In genomic region chr22:25407226-25407858, GRCh38 we compare ENCODE assay signal across 14 cellular contexts.
A peak's percentile ranks its signal among the peaks of the same experiment; 100 is the strongest.
DNase-seq lines count a peak whose midpoint lies in the region; ATAC-seq, FAIRE-seq and TF ChIP-seq lines count a peak whose summit lies in the region.
"Had no signal": no experiment of that assay in that cellular context is flagged by ENCODE, and none has a peak within 500 bp of the region (broad histone marks: within the 10 kb centered on the region; RNA-seq: fewer than 3 reads in every experiment).

No MANE protein-coding gene starts in this region.

- peak overlapping the region; percentile 81 for H3K4me3 Mint-ChIP-seq in activated naive CD4-positive, alpha-beta T cell treated with anti-CD3 and anti-CD28 coated beads, Interleukin-2, amount 50 U/mL, for 24 hours
- no peak overlapping the region for H3K4me3 Mint-ChIP-seq in WTC11
- H3K4me3 Mint-ChIP-seq in memory B cell = peak overlapping the region; percentile 47
- peak overlapping the region in 1 of 2 donors; percentile 24 for H3K4me3 Mint-ChIP-seq in CD14-positive monocyte

- no peak overlapping the region for H3K27ac Mint-ChIP-seq in activated naive CD4-positive, alpha-beta T cell treated with anti-CD3 and anti-CD28 coated beads, Interleukin-2, amount 50 U/mL, for 24 hours
- no peak overlapping the region for H3K27ac Mint-ChIP-seq in activated naive CD4-positive, alpha-beta T cell treated with anti-CD3 and anti-CD28 coated beads, Interleukin-2, amount 50 U/mL, for 72 hours
- H3K27ac Mint-ChIP-seq in WTC11 (peak overlapping the region; percentile 57), memory B cell (no peak overlapping the region), CD14-positive monocyte (peak overlapping the region in 2 of 7 donors; percentile 46 to 84)

- CTCF ChIA-PET in WTC11 (lab: Charles Lee) = no interaction called here

- POLR2A ChIA-PET in WTC11 (lab: Charles Lee) = no interaction called here

- no peaks in the 10 kb centered on the region for H3K9me3 Mint-ChIP-seq in activated naive CD4-positive, alpha-beta T cell treated with anti-CD3 and anti-CD28 coated beads, Interleukin-2, amount 50 U/mL, for 24 hours
- no peaks in the 10 kb centered on the region for H3K9me3 Mint-ChIP-seq in activated naive CD4-positive, alpha-beta T cell treated with anti-CD3 and anti-CD28 coated beads, Interleukin-2, amount 50 U/mL, for 72 hours
- H3K9me3 Mint-ChIP-seq in WTC11 (no peaks in the 10 kb centered on the region), memory B cell (no peaks in the 10 kb centered on the region), CD14-positive monocyte (peaks cover 0 to 3% (median 0%) of the 10 kb centered on the region in 7 donors)

- H3K27me3 Mint-ChIP-seq in activated naive CD4-positive, alpha-beta T cell treated with anti-CD3 and anti-CD28 coated beads, Interleukin-2, amount 50 U/mL, for 24 hours = no peaks in the 10 kb centered on the region
- H3K27me3 Mint-ChIP-seq in WTC11 (ENCODE audit: low read depth) (peaks cover 15% of the 10 kb centered on the region), memory B cell (no peaks in the 10 kb centered on the region), CD14-positive monocyte (ENCODE audit: low read depth in 3 of 3) (peaks cover 2 to 5% (median 3%) of the 10 kb centered on the region in 3 donors)

- FAIRE-seq in urothelium cell line (lab: Jason Lieb, UNC) = peak; percentile 79

- no peaks in the 10 kb centered on the region for H3K36me3 Mint-ChIP-seq in activated naive CD4-positive, alpha-beta T cell treated with anti-CD3 and anti-CD28 coated beads, Interleukin-2, amount 50 U/mL, for 24 hours
- peaks cover 0 to 11% of the 10 kb centered on the region in 2 donors for H3K36me3 Mint-ChIP-seq in activated naive CD4-positive, alpha-beta T cell treated with anti-CD3 and anti-CD28 coated beads, Interleukin-2, amount 50 U/mL, for 72 hours
- H3K36me3 Mint-ChIP-seq in WTC11 = no peaks in the 10 kb centered on the region
- H3K36me3 Mint-ChIP-seq in memory B cell = no peaks in the 10 kb centered on the region
- H3K36me3 Mint-ChIP-seq in CD14-positive monocyte = peaks cover 0 to 8% of the 10 kb centered on the region in 2 donors

- intact Hi-C loops in CD14-positive monocyte (cut with micrococcal nuclease) = no loop called here

- TF ChIP-seq CTCF in WTC11 (IDR thresholded peaks at IDR 0.05) (no peak), CD14-positive monocyte (IDR thresholded peaks at IDR 0.05) (no peak)

- ATAC-seq in activated naive CD4-positive, alpha-beta T cell treated with anti-CD3 and anti-CD28 coated beads, Interleukin-2, amount 50 U/mL, for 72 hours = no peak
- ATAC-seq in WTC11 (no peak), memory B cell (ENCODE audit: low read depth) (no peak)
- ATAC-seq: right lobe of liver had no signal

- H3K4me1 Mint-ChIP-seq in activated naive CD4-positive, alpha-beta T cell treated with anti-CD3 and anti-CD28 coated beads, Interleukin-2, amount 50 U/mL, for 24 hours = peaks cover 24% of the 10 kb centered on the region
- H3K4me1 Mint-ChIP-seq in WTC11 = peaks cover 23% of the 10 kb centered on the region
- H3K4me1 Mint-ChIP-seq in memory B cell = peaks cover 9% of the 10 kb centered on the region
- peaks cover 46% of the 10 kb centered on the region for H3K4me1 Mint-ChIP-seq in CD14-positive monocyte

- no peak for DNase-seq in activated naive CD4-positive, alpha-beta T cell treated with anti-CD3 and anti-CD28 coated beads, Interleukin-2, amount 50 U/mL, for 72 hours (ENCODE audit: low spot score in 2 of 2)
- DNase-seq in WTC11 (ENCODE audit: low spot score) (no peak), memory B cell (ENCODE audit: low spot score in 2 of 2) (no peak), urothelium cell line (ENCODE audit: low spot score) (no peak), SHP77 treated with DMSO at 0.1 percent for 48 hours (lab: John Stamatoyannopoulos, UW) (no peak), CD14-positive monocyte (ENCODE audit: low spot score) (no peak)
- no peak for DNase-seq in effector CD8-positive, alpha-beta T cell (lab: John Stamatoyannopoulos, UW)
- DNase-seq: activated CD4-positive, CD25-positive, alpha-beta regulatory T cell treated with anti-CD3 and anti-CD28 coated beads, Interleukin-2, amount 50 U/mL, for 72 hours; DMS79; PC-9; right lobe of liver; stimulated activated CD4-positive, alpha-beta T cell treated with anti-CD3 and anti-CD28 coated beads, Interleukin-2, amount 100 ng/mL, for 48 hours; stimulated activated CD8-positive, alpha-beta memory T cell treated with anti-CD3 and anti-CD28 coated beads, Interleukin-4, amount 100 ng/mL, for 48 hours had no signal

TF ChIP-seq in WTC11, 78 proteins besides CTCF, POLR2A, EP300 and RAD21 (continues in another document):
- TF ChIP-seq ZNF138 (CRISPR knock-in tag; conservative IDR thresholded peaks at IDR 0.05) (no peak), IRF2 (CRISPR knock-in tag; IDR thresholded peaks at IDR 0.05; ENCODE audit: borderline replicate concordance, low read depth) (no peak), HMGA2 (CRISPR knock-in tag; IDR thresholded peaks at IDR 0.05) (no peak), TP53 (CRISPR knock-in tag; IDR thresholded peaks at IDR 0.05) (no peak), NR3C1 (CRISPR knock-in tag; conservative IDR thresholded peaks at IDR 0.05; ENCODE audit: low read depth) (no peak), FOXP1 (CRISPR knock-in tag; IDR thresholded peaks at IDR 0.05; ENCODE audit: borderline replicate concordance) (no peak), ZNF219 (CRISPR knock-in tag; IDR thresholded peaks at IDR 0.05; ENCODE audit: borderline replicate concordance) (no peak), SMAD4 (CRISPR knock-in tag; IDR thresholded peaks at IDR 0.05) (no peak), RELA (CRISPR knock-in tag; IDR thresholded peaks at IDR 0.05; ENCODE audit: borderline replicate concordance) (no peak), MAX (CRISPR knock-in tag; IDR thresholded peaks at IDR 0.05) (no peak), E2F4 (CRISPR knock-in tag; IDR thresholded peaks at IDR 0.05; ENCODE audit: borderline replicate concordance, low read depth) (no peak), GTF2I (CRISPR knock-in tag; conservative IDR thresholded peaks at IDR 0.05) (no peak)
- TF ChIP-seq, protein P1, sequence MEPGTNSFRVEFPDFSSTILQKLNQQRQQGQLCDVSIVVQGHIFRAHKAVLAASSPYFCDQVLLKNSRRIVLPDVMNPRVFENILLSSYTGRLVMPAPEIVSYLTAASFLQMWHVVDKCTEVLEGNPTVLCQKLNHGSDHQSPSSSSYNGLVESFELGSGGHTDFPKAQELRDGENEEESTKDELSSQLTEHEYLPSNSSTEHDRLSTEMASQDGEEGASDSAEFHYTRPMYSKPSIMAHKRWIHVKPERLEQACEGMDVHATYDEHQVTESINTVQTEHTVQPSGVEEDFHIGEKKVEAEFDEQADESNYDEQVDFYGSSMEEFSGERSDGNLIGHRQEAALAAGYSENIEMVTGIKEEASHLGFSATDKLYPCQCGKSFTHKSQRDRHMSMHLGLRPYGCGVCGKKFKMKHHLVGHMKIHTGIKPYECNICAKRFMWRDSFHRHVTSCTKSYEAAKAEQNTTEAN (CRISPR knock-in tag; IDR thresholded peaks at IDR 0.05) = no peak
- TF ChIP-seq, protein P2, sequence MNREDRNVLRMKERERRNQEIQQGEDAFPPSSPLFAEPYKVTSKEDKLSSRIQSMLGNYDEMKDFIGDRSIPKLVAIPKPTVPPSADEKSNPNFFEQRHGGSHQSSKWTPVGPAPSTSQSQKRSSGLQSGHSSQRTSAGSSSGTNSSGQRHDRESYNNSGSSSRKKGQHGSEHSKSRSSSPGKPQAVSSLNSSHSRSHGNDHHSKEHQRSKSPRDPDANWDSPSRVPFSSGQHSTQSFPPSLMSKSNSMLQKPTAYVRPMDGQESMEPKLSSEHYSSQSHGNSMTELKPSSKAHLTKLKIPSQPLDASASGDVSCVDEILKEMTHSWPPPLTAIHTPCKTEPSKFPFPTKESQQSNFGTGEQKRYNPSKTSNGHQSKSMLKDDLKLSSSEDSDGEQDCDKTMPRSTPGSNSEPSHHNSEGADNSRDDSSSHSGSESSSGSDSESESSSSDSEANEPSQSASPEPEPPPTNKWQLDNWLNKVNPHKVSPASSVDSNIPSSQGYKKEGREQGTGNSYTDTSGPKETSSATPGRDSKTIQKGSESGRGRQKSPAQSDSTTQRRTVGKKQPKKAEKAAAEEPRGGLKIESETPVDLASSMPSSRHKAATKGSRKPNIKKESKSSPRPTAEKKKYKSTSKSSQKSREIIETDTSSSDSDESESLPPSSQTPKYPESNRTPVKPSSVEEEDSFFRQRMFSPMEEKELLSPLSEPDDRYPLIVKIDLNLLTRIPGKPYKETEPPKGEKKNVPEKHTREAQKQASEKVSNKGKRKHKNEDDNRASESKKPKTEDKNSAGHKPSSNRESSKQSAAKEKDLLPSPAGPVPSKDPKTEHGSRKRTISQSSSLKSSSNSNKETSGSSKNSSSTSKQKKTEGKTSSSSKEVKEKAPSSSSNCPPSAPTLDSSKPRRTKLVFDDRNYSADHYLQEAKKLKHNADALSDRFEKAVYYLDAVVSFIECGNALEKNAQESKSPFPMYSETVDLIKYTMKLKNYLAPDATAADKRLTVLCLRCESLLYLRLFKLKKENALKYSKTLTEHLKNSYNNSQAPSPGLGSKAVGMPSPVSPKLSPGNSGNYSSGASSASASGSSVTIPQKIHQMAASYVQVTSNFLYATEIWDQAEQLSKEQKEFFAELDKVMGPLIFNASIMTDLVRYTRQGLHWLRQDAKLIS (CRISPR knock-in tag; IDR thresholded peaks at IDR 0.05; ENCODE audit: borderline replicate concordance) = no peak
- TF ChIP-seq, protein P3, sequence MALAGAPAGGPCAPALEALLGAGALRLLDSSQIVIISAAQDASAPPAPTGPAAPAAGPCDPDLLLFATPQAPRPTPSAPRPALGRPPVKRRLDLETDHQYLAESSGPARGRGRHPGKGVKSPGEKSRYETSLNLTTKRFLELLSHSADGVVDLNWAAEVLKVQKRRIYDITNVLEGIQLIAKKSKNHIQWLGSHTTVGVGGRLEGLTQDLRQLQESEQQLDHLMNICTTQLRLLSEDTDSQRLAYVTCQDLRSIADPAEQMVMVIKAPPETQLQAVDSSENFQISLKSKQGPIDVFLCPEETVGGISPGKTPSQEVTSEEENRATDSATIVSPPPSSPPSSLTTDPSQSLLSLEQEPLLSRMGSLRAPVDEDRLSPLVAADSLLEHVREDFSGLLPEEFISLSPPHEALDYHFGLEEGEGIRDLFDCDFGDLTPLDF (CRISPR knock-in tag; IDR thresholded peaks at IDR 0.05) = no peak
